Comparison of ENCODE assay signal across 1 cellular context in the genomic region with DNA sequence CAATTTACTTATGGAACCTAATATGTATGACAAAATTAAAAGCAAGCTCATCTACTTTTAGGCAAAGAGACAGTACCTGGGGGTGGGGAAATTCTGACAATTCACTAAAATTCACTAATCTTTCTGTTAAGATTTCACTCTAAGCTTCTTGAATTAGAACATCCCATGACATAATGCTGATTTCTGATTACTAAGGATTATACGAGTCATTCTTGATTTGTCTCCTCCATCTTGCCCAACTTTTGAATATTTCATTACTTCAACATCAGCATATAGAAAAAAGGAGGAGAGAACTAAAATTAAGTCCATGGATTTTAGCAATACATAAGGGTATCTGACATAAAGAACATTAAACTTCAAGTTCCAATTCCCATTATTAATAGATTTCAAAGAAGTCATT.
TF ChIP-seq lines count a peak whose summit lies in the region.

No MANE protein-coding gene starts in this region.

TF ChIP-seq in GM23338, 12 proteins besides CTCF, POLR2A, EP300 and RAD21 (continued from another document):
- TF ChIP-seq, protein P1, sequence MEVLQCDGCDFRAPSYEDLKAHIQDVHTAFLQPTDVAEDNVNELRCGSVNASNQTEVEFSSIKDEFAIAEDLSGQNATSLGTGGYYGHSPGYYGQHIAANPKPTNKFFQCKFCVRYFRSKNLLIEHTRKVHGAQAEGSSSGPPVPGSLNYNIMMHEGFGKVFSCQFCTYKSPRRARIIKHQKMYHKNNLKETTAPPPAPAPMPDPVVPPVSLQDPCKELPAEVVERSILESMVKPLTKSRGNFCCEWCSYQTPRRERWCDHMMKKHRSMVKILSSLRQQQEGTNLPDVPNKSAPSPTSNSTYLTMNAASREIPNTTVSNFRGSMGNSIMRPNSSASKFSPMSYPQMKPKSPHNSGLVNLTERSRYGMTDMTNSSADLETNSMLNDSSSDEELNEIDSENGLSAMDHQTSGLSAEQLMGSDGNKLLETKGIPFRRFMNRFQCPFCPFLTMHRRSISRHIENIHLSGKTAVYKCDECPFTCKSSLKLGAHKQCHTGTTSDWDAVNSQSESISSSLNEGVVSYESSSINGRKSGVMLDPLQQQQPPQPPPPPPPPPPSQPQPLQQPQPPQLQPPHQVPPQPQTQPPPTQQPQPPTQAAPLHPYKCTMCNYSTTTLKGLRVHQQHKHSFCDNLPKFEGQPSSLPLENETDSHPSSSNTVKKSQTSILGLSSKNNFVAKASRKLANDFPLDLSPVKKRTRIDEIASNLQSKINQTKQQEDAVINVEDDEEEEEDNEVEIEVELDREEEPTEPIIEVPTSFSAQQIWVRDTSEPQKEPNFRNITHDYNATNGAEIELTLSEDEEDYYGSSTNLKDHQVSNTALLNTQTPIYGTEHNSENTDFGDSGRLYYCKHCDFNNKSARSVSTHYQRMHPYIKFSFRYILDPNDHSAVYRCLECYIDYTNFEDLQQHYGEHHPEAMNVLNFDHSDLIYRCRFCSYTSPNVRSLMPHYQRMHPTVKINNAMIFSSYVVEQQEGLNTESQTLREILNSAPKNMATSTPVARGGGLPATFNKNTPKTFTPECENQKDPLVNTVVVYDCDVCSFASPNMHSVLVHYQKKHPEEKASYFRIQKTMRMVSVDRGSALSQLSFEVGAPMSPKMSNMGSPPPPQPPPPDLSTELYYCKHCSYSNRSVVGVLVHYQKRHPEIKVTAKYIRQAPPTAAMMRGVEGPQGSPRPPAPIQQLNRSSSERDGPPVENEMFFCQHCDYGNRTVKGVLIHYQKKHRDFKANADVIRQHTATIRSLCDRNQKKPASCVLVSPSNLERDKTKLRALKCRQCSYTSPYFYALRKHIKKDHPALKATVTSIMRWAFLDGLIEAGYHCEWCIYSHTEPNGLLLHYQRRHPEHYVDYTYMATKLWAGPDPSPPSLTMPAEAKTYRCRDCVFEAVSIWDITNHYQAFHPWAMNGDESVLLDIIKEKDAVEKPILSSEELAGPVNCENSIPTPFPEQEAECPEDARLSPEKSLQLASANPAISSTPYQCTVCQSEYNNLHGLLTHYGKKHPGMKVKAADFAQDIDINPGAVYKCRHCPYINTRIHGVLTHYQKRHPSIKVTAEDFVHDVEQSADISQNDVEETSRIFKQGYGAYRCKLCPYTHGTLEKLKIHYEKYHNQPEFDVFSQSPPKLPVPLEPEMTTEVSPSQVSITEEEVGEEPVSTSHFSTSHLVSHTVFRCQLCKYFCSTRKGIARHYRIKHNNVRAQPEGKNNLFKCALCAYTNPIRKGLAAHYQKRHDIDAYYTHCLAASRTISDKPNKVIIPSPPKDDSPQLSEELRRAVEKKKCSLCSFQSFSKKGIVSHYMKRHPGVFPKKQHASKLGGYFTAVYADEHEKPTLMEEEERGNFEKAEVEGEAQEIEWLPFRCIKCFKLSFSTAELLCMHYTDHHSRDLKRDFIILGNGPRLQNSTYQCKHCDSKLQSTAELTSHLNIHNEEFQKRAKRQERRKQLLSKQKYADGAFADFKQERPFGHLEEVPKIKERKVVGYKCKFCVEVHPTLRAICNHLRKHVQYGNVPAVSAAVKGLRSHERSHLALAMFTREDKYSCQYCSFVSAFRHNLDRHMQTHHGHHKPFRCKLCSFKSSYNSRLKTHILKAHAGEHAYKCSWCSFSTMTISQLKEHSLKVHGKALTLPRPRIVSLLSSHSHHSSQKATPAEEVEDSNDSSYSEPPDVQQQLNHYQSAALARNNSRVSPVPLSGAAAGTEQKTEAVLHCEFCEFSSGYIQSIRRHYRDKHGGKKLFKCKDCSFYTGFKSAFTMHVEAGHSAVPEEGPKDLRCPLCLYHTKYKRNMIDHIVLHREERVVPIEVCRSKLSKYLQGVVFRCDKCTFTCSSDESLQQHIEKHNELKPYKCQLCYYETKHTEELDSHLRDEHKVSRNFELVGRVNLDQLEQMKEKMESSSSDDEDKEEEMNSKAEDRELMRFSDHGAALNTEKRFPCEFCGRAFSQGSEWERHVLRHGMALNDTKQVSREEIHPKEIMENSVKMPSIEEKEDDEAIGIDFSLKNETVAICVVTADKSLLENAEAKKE (CRISPR knock-in tag; IDR thresholded peaks at IDR 0.05) = no peak
- TF ChIP-seq ZNF114 (CRISPR knock-in tag; IDR thresholded peaks at IDR 0.05) (no peak), CREB1 (CRISPR knock-in tag; IDR thresholded peaks at IDR 0.05; ENCODE audit: low read depth) (no peak), POLR2AphosphoS5 (IDR thresholded peaks at IDR 0.05; ENCODE audit: low read depth) (no peak), EZH2phosphoT487 (IDR thresholded peaks at IDR 0.05; ENCODE audit: unreplicated experiment) (no peak)
